ENCODE assay signal across 8 cellular contexts in genomic region chr17:44948315-44948795, GRCh38. TPM values are rescaled to one million over a fixed set of nuclear protein-coding genes. Genes with fewer than 3 reads are reported as not detected.
DNase-seq lines count a peak whose midpoint lies in the region; ATAC-seq, FAIRE-seq and TF ChIP-seq lines count a peak whose summit lies in the region.

No MANE protein-coding gene starts in this region.

- peaks cover 3 to 8% of the 10 kb centered on the region in 2 donors for H3K4me1 ChIP-seq in kidney (ENCODE audit: control insufficient read depth in 1 of 2, insufficient read depth in 1 of 2, low read depth in 1 of 2, low read length in 2 of 2)
- H3K4me1 ChIP-seq in subcutaneous abdominal adipose tissue (ENCODE audit: control insufficient read depth in 5 of 5, insufficient read depth in 5 of 5, low read length in 5 of 5): peaks cover 2 to 15% (median 13%) of the 10 kb centered on the region in 5 donors

- no peaks in the 10 kb centered on the region for H3K9me3 ChIP-seq in kidney (ENCODE audit: control insufficient read depth in 1 of 2, low read length in 2 of 2)
- no peaks in the 10 kb centered on the region for H3K9me3 ChIP-seq in subcutaneous abdominal adipose tissue (ENCODE audit: control insufficient read depth in 5 of 5, low read length in 5 of 5)

- DNase-seq in T-helper 2 cell treated with Interferon-gamma antibody and Interleukin-4, amounts not matched to agents 5 μg/mL and 100 μg/mL, for 36 hours (ENCODE audit: low spot score): no peak
- no peak for DNase-seq in T-helper 2 cell
- no peak for DNase-seq in activated T-helper 2 cell treated with anti-CD3 and anti-CD28 coated beads, Interferon-gamma antibody, Interleukin-2, Interleukin-4, amounts not matched to agents 10 μg/mL and 5 μg/mL and 100 μg/mL, durations not matched to agents 14 hours and 24 hours and 36 hours (ENCODE audit: low spot score)
- DNase-seq in kidney: no peak
- no peak for DNase-seq in mesenteric fat pad (ENCODE audit: low spot score)
- DNase-seq in SHP77 (lab: John Stamatoyannopoulos, UW): no peak

- H3K27ac ChIP-seq in kidney (ENCODE audit: low read depth in 2 of 2, low read length in 2 of 2): no peak overlapping the region
- H3K27ac ChIP-seq in subcutaneous abdominal adipose tissue (ENCODE audit: low read depth, low read length): no peak overlapping the region

- no peaks in the 10 kb centered on the region for H3K9me3 Mint-ChIP-seq in T-helper 2 cell treated with Interferon-gamma antibody and Interleukin-4, amounts not matched to agents 5 μg/mL and 100 μg/mL, for 36 hours
- H3K9me3 Mint-ChIP-seq in activated T-helper 2 cell treated with anti-CD3 and anti-CD28 coated beads, Interferon-gamma antibody, Interleukin-2, Interleukin-4, amounts not matched to agents 10 μg/mL and 5 μg/mL and 100 μg/mL, durations not matched to agents 14 hours and 24 hours and 36 hours: no peaks in the 10 kb centered on the region

- ATAC-seq in GM21360 (IDR thresholded peaks at IDR 0.05; ENCODE audit: unreplicated experiment): no peak

- H3K36me3 ChIP-seq in kidney (ENCODE audit: control insufficient read depth in 1 of 2, insufficient read depth in 2 of 2, low read length in 2 of 2) (no peaks in the 10 kb centered on the region), subcutaneous abdominal adipose tissue (ENCODE audit: control insufficient read depth in 5 of 5, insufficient read depth in 5 of 5, low read length in 5 of 5) (no peaks in the 10 kb centered on the region)

- peak overlapping the region; percentile 90 for H3K27ac Mint-ChIP-seq in T-helper 2 cell treated with Interferon-gamma antibody and Interleukin-4, amounts not matched to agents 5 μg/mL and 100 μg/mL, for 36 hours
- peak overlapping the region; percentile 78 for H3K27ac Mint-ChIP-seq in activated T-helper 2 cell treated with anti-CD3 and anti-CD28 coated beads, Interferon-gamma antibody, Interleukin-2, Interleukin-4, amounts not matched to agents 10 μg/mL and 5 μg/mL and 100 μg/mL, durations not matched to agents 14 hours and 24 hours and 36 hours

- H3K27me3 ChIP-seq in subcutaneous abdominal adipose tissue (ENCODE audit: control insufficient read depth in 5 of 5, insufficient read depth in 4 of 5, low read length in 5 of 5): peaks cover 0 to 7% (median 0%) of the 10 kb centered on the region in 5 donors

- H3K36me3 Mint-ChIP-seq in T-helper 2 cell treated with Interferon-gamma antibody and Interleukin-4, amounts not matched to agents 5 μg/mL and 100 μg/mL, for 36 hours (ENCODE audit: low read depth): peaks cover 21% of the 10 kb centered on the region
- peaks cover 17% of the 10 kb centered on the region for H3K36me3 Mint-ChIP-seq in activated T-helper 2 cell treated with anti-CD3 and anti-CD28 coated beads, Interferon-gamma antibody, Interleukin-2, Interleukin-4, amounts not matched to agents 10 μg/mL and 5 μg/mL and 100 μg/mL, durations not matched to agents 14 hours and 24 hours and 36 hours (ENCODE audit: low read depth)

- no peaks in the 10 kb centered on the region for H3K27me3 Mint-ChIP-seq in T-helper 2 cell treated with Interferon-gamma antibody and Interleukin-4, amounts not matched to agents 5 μg/mL and 100 μg/mL, for 36 hours (ENCODE audit: low read depth)
- H3K27me3 Mint-ChIP-seq in activated T-helper 2 cell treated with anti-CD3 and anti-CD28 coated beads, Interferon-gamma antibody, Interleukin-2, Interleukin-4, amounts not matched to agents 10 μg/mL and 5 μg/mL and 100 μg/mL, durations not matched to agents 14 hours and 24 hours and 36 hours (ENCODE audit: low read depth): no peaks in the 10 kb centered on the region

- no peak for TF ChIP-seq CTCF in kidney (IDR thresholded peaks at IDR 0.05; ENCODE audit: borderline replicate concordance, extremely low read depth, insufficient read depth)

- H3K4me1 Mint-ChIP-seq in T-helper 2 cell treated with Interferon-gamma antibody and Interleukin-4, amounts not matched to agents 5 μg/mL and 100 μg/mL, for 36 hours (ENCODE audit: low read depth): peaks cover 25% of the 10 kb centered on the region
- peaks cover 32% of the 10 kb centered on the region for H3K4me1 Mint-ChIP-seq in activated T-helper 2 cell treated with anti-CD3 and anti-CD28 coated beads, Interferon-gamma antibody, Interleukin-2, Interleukin-4, amounts not matched to agents 10 μg/mL and 5 μg/mL and 100 μg/mL, durations not matched to agents 14 hours and 24 hours and 36 hours (ENCODE audit: low read depth)

- H3K4me3 ChIP-seq in kidney (ENCODE audit: low read length in 2 of 2) (peak overlapping the region; percentile 75), subcutaneous abdominal adipose tissue (ENCODE audit: low read depth in 1 of 5, low read length in 5 of 5) (peak overlapping the region; percentile 66 to 88 (median 77))

- FAIRE-seq in kidney (lab: Jason Lieb, UNC): no peak

- H3K9ac ChIP-seq in kidney (ENCODE audit: low read length in 2 of 2) (peak overlapping the region in 1 of 2 donors; percentile 68), subcutaneous abdominal adipose tissue (ENCODE audit: low read length in 5 of 5) (peak overlapping the region in 2 of 5 donors; percentile 70 to 82)

- H3K4me3 Mint-ChIP-seq in T-helper 2 cell treated with Interferon-gamma antibody and Interleukin-4, amounts not matched to agents 5 μg/mL and 100 μg/mL, for 36 hours: peak overlapping the region; percentile 96
- peak overlapping the region; percentile 93 for H3K4me3 Mint-ChIP-seq in activated T-helper 2 cell treated with anti-CD3 and anti-CD28 coated beads, Interferon-gamma antibody, Interleukin-2, Interleukin-4, amounts not matched to agents 10 μg/mL and 5 μg/mL and 100 μg/mL, durations not matched to agents 14 hours and 24 hours and 36 hours (ENCODE audit: low read depth)

- intact Hi-C loops in activated T-helper 2 cell treated with anti-CD3 and anti-CD28 coated beads, Interferon-gamma antibody, Interleukin-2, Interleukin-4, amounts not matched to agents 10 μg/mL and 5 μg/mL and 100 μg/mL, durations not matched to agents 14 hours and 24 hours and 36 hours (cut with micrococcal nuclease): loop anchor here (5.0 kb wide), 1 partner anchor 74 kb away; no protein-coding TSS in a partner anchor
- intact Hi-C loops in kidney (cut with DNase I): no loop called here

RNA-seq across cellular contexts. Expression of gene KIF18B, which starts 0.8 kb away (rescaled TPM):
- 46.7 and 47.1 TPM in 2 replicates for total RNA-seq in activated T-helper 2 cell treated with anti-CD3 and anti-CD28 coated beads, Interferon-gamma antibody, Interleukin-2, Interleukin-4, amounts not matched to agents 10 μg/mL and 5 μg/mL and 100 μg/mL, durations not matched to agents 14 hours and 24 hours and 36 hours
- total RNA-seq in kidney (0.44 TPM), mesenteric fat pad (not detected)
- polyA plus RNA-seq in kidney (ENCODE audit: insufficient read depth, low read depth, low replicate concordance): not detected

RNA-seq across cellular contexts. Expression of gene C1QL1, which starts 19.7 kb away (rescaled TPM):
- 0.41 and 0.48 TPM in 2 replicates for total RNA-seq in activated T-helper 2 cell treated with anti-CD3 and anti-CD28 coated beads, Interferon-gamma antibody, Interleukin-2, Interleukin-4, amounts not matched to agents 10 μg/mL and 5 μg/mL and 100 μg/mL, durations not matched to agents 14 hours and 24 hours and 36 hours
- 0.76 TPM for total RNA-seq in kidney
- 25.4 TPM for polyA plus RNA-seq in kidney (ENCODE audit: insufficient read depth, low read depth, low replicate concordance)
- total RNA-seq in mesenteric fat pad: not detected

RNA-seq across cellular contexts. Expression of gene GFAP, which starts 33.1 kb away (rescaled TPM):
- 0.34 TPM in 1 of 2 replicates, not detected in the other for total RNA-seq in activated T-helper 2 cell treated with anti-CD3 and anti-CD28 coated beads, Interferon-gamma antibody, Interleukin-2, Interleukin-4, amounts not matched to agents 10 μg/mL and 5 μg/mL and 100 μg/mL, durations not matched to agents 14 hours and 24 hours and 36 hours
- total RNA-seq in kidney (1.4 TPM), mesenteric fat pad (1.3 TPM)
- polyA plus RNA-seq in kidney (ENCODE audit: insufficient read depth, low read depth, low replicate concordance): 2.3 TPM

RNA-seq across cellular contexts. Expression of gene EFTUD2, which starts 49.1 kb away (rescaled TPM):
- total RNA-seq in activated T-helper 2 cell treated with anti-CD3 and anti-CD28 coated beads, Interferon-gamma antibody, Interleukin-2, Interleukin-4, amounts not matched to agents 10 μg/mL and 5 μg/mL and 100 μg/mL, durations not matched to agents 14 hours and 24 hours and 36 hours: 194 and 215 TPM in 2 replicates
- total RNA-seq in kidney (98.4 TPM), mesenteric fat pad (104 TPM)
- 37.9 TPM for polyA plus RNA-seq in kidney (ENCODE audit: insufficient read depth, low read depth, low replicate concordance)

Comparison
In these comparisons a context has a peak if more than half of its experiments do, and no peak if none do; other contexts are left out.
1. RNA of gene KIF18B, which starts 0.8 kb away (total RNA-seq): 46.7 to 47.1 TPM in activated T-helper 2 cell treated with anti-CD3 and anti-CD28 coated beads, Interferon-gamma antibody, Interleukin-2, Interleukin-4, amounts not matched to agents 10 μg/mL and 5 μg/mL and 100 μg/mL, durations not matched to agents 14 hours and 24 hours and 36 hours; 0.44 TPM in kidney (single experiment) and not detected in mesenteric fat pad (single experiment); every median in the first group is over 10 times any median in the second.